In genomic region chr2:69645026-69645425, GRCh38 we compare ENCODE assay signal across 8 cellular contexts. TPM values are rescaled to one million over a fixed set of nuclear protein-coding genes. Genes with fewer than 3 reads are reported as not detected.
A peak's percentile ranks its signal among the peaks of the same experiment; 100 is the strongest.
DNase-seq lines count a peak whose midpoint lies in the region; TF ChIP-seq lines count a peak whose summit lies in the region.

No MANE protein-coding gene starts in this region.

- TF ChIP-seq POLR2A in stomach (IDR thresholded peaks at IDR 0.05): no peak

- H3K36me3 ChIP-seq in HEK293 (ENCODE audit: control insufficient read depth in 2 of 2, insufficient read depth in 1 of 2, low read length in 2 of 2) (peaks cover 0 to 7% of the 10 kb centered on the region in 2 experiments; a peak in 1 of 3 replicates), stomach (no peaks in the 10 kb centered on the region)

- CTCF ChIA-PET in HEK293 (lab: Yijun Ruan, JAX): interaction anchor here (1.2 to 4.6 kb wide), 3 partner anchors 71 to 80 kb away, joined by 3 to 38 read pairs (median 3); no protein-coding TSS in a partner anchor

- H3K27ac ChIP-seq in HEK293 (ENCODE audit: extremely low read depth, low read depth, low read length) (peak overlapping the region; percentile 94; the same call in 1 of the 2 replicates), stomach (peak overlapping the region; percentile 69 to 99 (median 97))

- TF ChIP-seq CTCF in AG10803 (conservative IDR thresholded peaks at IDR 0.05; ENCODE audit: low read length) (no peak), HEK293 (tag by site-specific recombination; IDR thresholded peaks at IDR 0.05) (no peak), stomach (IDR thresholded peaks at IDR 0.05) (no peak)

- WGBS in stomach, 5 donors: 2 to 9% (median 4%) methylated on average over 7 of the region's 7 CpGs

- TF ChIP-seq EP300 in stomach (IDR thresholded peaks at IDR 0.05): no peak

- H3K9me3 ChIP-seq in HEK293 (ENCODE audit: control insufficient read depth, insufficient read depth, low read depth, low read length): no peaks in the 10 kb centered on the region
- H3K9me3 ChIP-seq in iPS-18c (ENCODE audit: control insufficient read depth, insufficient read depth, low read length): no peaks in the 10 kb centered on the region
- no peaks in the 10 kb centered on the region for H3K9me3 ChIP-seq in stomach

- H3K4me3 ChIP-seq in AG10803 (ENCODE audit: low read length) (peak overlapping the region; percentile 91), HEK293 (ENCODE audit: low read depth, low read length) (peak overlapping the region; percentile 86), iPS-18c (ENCODE audit: insufficient read depth, low read depth, low read length) (peak overlapping the region; percentile 99; the same call in 1 of the 2 replicates), stomach (peak overlapping the region; percentile 77 to 96 (median 89))

- no peaks in the 10 kb centered on the region for H3K27me3 ChIP-seq in stomach

- DNase-seq in AG10803 (ENCODE audit: low read depth) (no peak), activated T-helper 1 cell treated with Interleukin-2 at 50 U/mL for 16 hours (ENCODE audit: low read depth) (peak; percentile 20), stomach (no peak), mucosa of gallbladder (ENCODE audit: low spot score) (no peak), inferior parietal cortex (ENCODE audit: extremely low spot score) (no peak)
- DNase-seq in NK-92 treated with Interleukin-12 subunit alpha and Interleukin-12 subunit beta, amount 100 ng/mL, for 24 hours (lab: John Stamatoyannopoulos, UW): no peak

- POLR2A ChIA-PET in HEK293 (lab: Yijun Ruan, JAX): interaction anchor here (0.6 to 1.1 kb wide), 3 partner anchors 9 to 200 kb away, joined by 3 to 4 read pairs (median 3); no protein-coding TSS in a partner anchor

- intact Hi-C loops in stomach (cut with DNase I; ENCODE audit: low total_unique reads): no loop called here

- H3K4me1 ChIP-seq in HEK293 (ENCODE audit: control insufficient read depth, insufficient read depth, low read length): peaks cover 8% of the 10 kb centered on the region; the same call in 1 of the 2 replicates
- peaks cover 33 to 60% (median 43%) of the 10 kb centered on the region in 4 donors for H3K4me1 ChIP-seq in stomach

TF ChIP-seq in HEK293, 187 proteins besides CTCF, POLR2A, EP300 and RAD21:
- TF ChIP-seq ZNF692 (tag by site-specific recombination; IDR thresholded peaks at IDR 0.05) (no peak), ZNF596 (tag by site-specific recombination; IDR thresholded peaks at IDR 0.05) (no peak), ZXDB (tag by site-specific recombination; IDR thresholded peaks at IDR 0.05) (0 out of 2 replicates have a peak, but pooled peaks have one; percentile 13), ZNF174 (tag by site-specific recombination; IDR thresholded peaks at IDR 0.05) (no peak), ZNF76 (tag by site-specific recombination; IDR thresholded peaks at IDR 0.05; ENCODE audit: borderline replicate concordance, low read depth) (no peak), PRDM1 (tag by site-specific recombination; IDR thresholded peaks at IDR 0.05) (peak; percentile 33; the same call in 1 of the 2 replicates), ZBTB48 (tag by site-specific recombination; IDR thresholded peaks at IDR 0.05) (no peak), SP7 (tag by site-specific recombination; IDR thresholded peaks at IDR 0.05) (no peak), ZSCAN30 (tag by site-specific recombination; IDR thresholded peaks at IDR 0.05) (no peak), ZBTB44 (tag by site-specific recombination; IDR thresholded peaks at IDR 0.05) (0 out of 2 replicates have a peak, but pooled peaks have one; percentile 28), BCL11B (tag by site-specific recombination; IDR thresholded peaks at IDR 0.05; ENCODE audit: low read depth) (no peak), ZNF473 (tag by site-specific recombination; IDR thresholded peaks at IDR 0.05) (no peak), ZNF391 (tag by site-specific recombination; IDR thresholded peaks at IDR 0.05; ENCODE audit: borderline replicate concordance, low read depth) (no peak), OSR2 (tag by site-specific recombination; IDR thresholded peaks at IDR 0.05) (peak; percentile 89), ZNF645 (tag by site-specific recombination; IDR thresholded peaks at IDR 0.05) (no peak), ZBTB20 (tag by site-specific recombination; IDR thresholded peaks at IDR 0.05) (0 out of 2 replicates have a peak, but pooled peaks have one; percentile 3), ZNF544 (tag by site-specific recombination; IDR thresholded peaks at IDR 0.05) (no peak), ZNF132 (tag by site-specific recombination; IDR thresholded peaks at IDR 0.05; ENCODE audit: borderline replicate concordance) (no peak), ZFP41 (tag by site-specific recombination; IDR thresholded peaks at IDR 0.05; ENCODE audit: borderline replicate concordance) (no peak)
- TF ChIP-seq, protein P1, sequence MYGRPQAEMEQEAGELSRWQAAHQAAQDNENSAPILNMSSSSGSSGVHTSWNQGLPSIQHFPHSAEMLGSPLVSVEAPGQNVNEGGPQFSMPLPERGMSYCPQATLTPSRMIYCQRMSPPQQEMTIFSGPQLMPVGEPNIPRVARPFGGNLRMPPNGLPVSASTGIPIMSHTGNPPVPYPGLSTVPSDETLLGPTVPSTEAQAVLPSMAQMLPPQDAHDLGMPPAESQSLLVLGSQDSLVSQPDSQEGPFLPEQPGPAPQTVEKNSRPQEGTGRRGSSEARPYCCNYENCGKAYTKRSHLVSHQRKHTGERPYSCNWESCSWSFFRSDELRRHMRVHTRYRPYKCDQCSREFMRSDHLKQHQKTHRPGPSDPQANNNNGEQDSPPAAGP (tag by site-specific recombination; IDR thresholded peaks at IDR 0.05): no peak
- TF ChIP-seq, protein P2, sequence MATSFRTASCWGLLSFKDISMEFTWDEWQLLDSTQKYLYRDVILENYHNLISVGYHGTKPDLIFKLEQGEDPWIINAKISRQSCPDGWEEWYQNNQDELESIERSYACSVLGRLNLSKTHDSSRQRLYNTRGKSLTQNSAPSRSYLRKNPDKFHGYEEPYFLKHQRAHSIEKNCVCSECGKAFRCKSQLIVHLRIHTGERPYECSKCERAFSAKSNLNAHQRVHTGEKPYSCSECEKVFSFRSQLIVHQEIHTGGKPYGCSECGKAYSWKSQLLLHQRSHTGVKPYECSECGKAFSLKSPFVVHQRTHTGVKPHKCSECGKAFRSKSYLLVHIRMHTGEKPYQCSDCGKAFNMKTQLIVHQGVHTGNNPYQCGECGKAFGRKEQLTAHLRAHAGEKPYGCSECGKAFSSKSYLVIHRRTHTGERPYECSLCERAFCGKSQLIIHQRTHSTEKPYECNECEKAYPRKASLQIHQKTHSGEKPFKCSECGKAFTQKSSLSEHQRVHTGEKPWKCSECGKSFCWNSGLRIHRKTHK (tag by site-specific recombination; IDR thresholded peaks at IDR 0.05): no peak
TF ChIP-seq in HEK293: peak in this region for 5.

RNA-seq across cellular contexts. Expression of gene AAK1, which starts 1.5 kb away (rescaled TPM):
- 100 to 1,000 TPM in 2 of 5 donors, 10 to 100 TPM in 3; 32.4 to 115 (median 74.7) TPM for total RNA-seq in stomach
- 10 to 100 TPM; 12.9 to 78.2 (median 18.0) TPM for polyA plus RNA-seq in stomach
- 83.4 TPM for total RNA-seq in mucosa of gallbladder
